Comparison of ENCODE assay signal across 9 cellular contexts in genomic region chr7:26198781-26199169, GRCh38. TPM values are rescaled to one million over a fixed set of nuclear protein-coding genes. Genes with fewer than 3 reads are reported as not detected.
A peak's percentile ranks its signal among the peaks of the same experiment; 100 is the strongest.
DNase-seq lines count a peak whose midpoint lies in the region; ATAC-seq and TF ChIP-seq lines count a peak whose summit lies in the region.
"Had no signal": no experiment of that assay in that cellular context is flagged by ENCODE, and none has a peak within 500 bp of the region (broad histone marks: within the 10 kb centered on the region; RNA-seq: fewer than 3 reads in every experiment).

No MANE protein-coding gene starts in this region.

- H3K4me3 ChIP-seq in BE2C (ENCODE audit: low read depth, low read length), result peak overlapping the region; percentile 85
- H3K4me3 ChIP-seq in Karpas-422 (ENCODE audit: low read length), result peak overlapping the region; percentile 95
- H3K4me3 ChIP-seq in coronary artery, result peak overlapping the region; percentile 89

- H3K4me1 Mint-ChIP-seq in naive thymus-derived CD8-positive, alpha-beta T cell, result peaks cover 27 to 58% (median 51%) of the 10 kb centered on the region in 4 donors

- H3K36me3 ChIP-seq in BE2C (peaks cover 71% of the 10 kb centered on the region), Karpas-422 (ENCODE audit: insufficient read depth, low read length) (peaks cover 55% of the 10 kb centered on the region)

- peak overlapping the region; percentile 99 for H3K9ac ChIP-seq in Karpas-422 (ENCODE audit: low read length)

- H3K9me3 Mint-ChIP-seq in naive thymus-derived CD8-positive, alpha-beta T cell, result peaks cover 0 to 5% (median 0%) of the 10 kb centered on the region in 9 donors

- no peak for ATAC-seq in naive thymus-derived CD8-positive, alpha-beta T cell
- no peak for ATAC-seq in GM18867 (IDR thresholded peaks at IDR 0.05; ENCODE audit: unreplicated experiment)
- ATAC-seq: activated CD4-positive, CD25-positive, alpha-beta regulatory T cell treated with anti-CD3 and anti-CD28 coated beads, Interleukin-2, amount 50 U/mL, for 24 hours had no signal

- POLR2A ChIA-PET in naive thymus-derived CD8-positive, alpha-beta T cell (lab: Charles Lee), result interaction anchor here (0.6 to 9.8 kb wide), 17 partner anchors 7 to 306 kb away, joined by 3 to 184 read pairs (median 18); partner anchors contain the start of genes NFE2L3 and SNX10

- peaks cover 41 to 70% (median 55%) of the 10 kb centered on the region in 3 donors for H3K36me3 Mint-ChIP-seq in naive thymus-derived CD8-positive, alpha-beta T cell

- DNase-seq in BE2C, result no peak
- peak; percentile 49 for DNase-seq in Karpas-422
- no peak for DNase-seq in coronary artery (ENCODE audit: low spot score)
- DNase-seq in naive thymus-derived CD8-positive, alpha-beta T cell, result no peak
- DNase-seq in GM19240 (ENCODE audit: insufficient read length, low spot score), result no peak
- no peak for DNase-seq in NCI-H510A treated with DMSO at 0.1 percent for 48 hours (lab: John Stamatoyannopoulos, UW)
- DNase-seq in cortex of kidney (lab: John Stamatoyannopoulos, UW), result no peak

- no peaks in the 10 kb centered on the region for H3K9me3 ChIP-seq in BE2C
- no peaks in the 10 kb centered on the region for H3K9me3 ChIP-seq in Karpas-422 (ENCODE audit: low read length)

- peaks cover 62% of the 10 kb centered on the region for H4K20me1 ChIP-seq in Karpas-422 (ENCODE audit: insufficient read depth, low read depth, low read length)

- H3K4me1 ChIP-seq in BE2C (peaks cover 15% of the 10 kb centered on the region), Karpas-422 (ENCODE audit: low read length) (peaks cover 49% of the 10 kb centered on the region)

- H3K27me3 ChIP-seq in BE2C (no peaks in the 10 kb centered on the region), Karpas-422 (ENCODE audit: low read length) (no peaks in the 10 kb centered on the region)

- peaks cover 0 to 9% (median 0%) of the 10 kb centered on the region in 5 donors for H3K27me3 Mint-ChIP-seq in naive thymus-derived CD8-positive, alpha-beta T cell

- no peak for TF ChIP-seq CTCF in BE2C (IDR thresholded peaks at IDR 0.05; ENCODE audit: low read depth, low read length)
- TF ChIP-seq CTCF in coronary artery (IDR thresholded peaks at IDR 0.05), result no peak

- no peak overlapping the region for H2AFZ ChIP-seq in Karpas-422 (ENCODE audit: low read length)

- H3K4me2 ChIP-seq in Karpas-422 (ENCODE audit: low read depth, low read length, poor library complexity, severe bottlenecking), result peak overlapping the region; percentile 88

- peak overlapping the region; percentile 90 to 100 (median 100) for H3K27ac Mint-ChIP-seq in naive thymus-derived CD8-positive, alpha-beta T cell

- H3K27ac ChIP-seq in Karpas-422 (ENCODE audit: low read length) (peak overlapping the region; percentile 95), coronary artery (peak overlapping the region; percentile 98 to 100)

- H3K9me2 ChIP-seq in Karpas-422 (replicated peaks; ENCODE audit: insufficient read depth, low read length), result no peaks in the 10 kb centered on the region

- peaks cover 73% of the 10 kb centered on the region for H3K79me2 ChIP-seq in Karpas-422 (ENCODE audit: low read length)

- H3K4me3 Mint-ChIP-seq in naive thymus-derived CD8-positive, alpha-beta T cell, result peak overlapping the region; percentile 96 to 100 (median 100)

RNA-seq across cellular contexts. Expression of gene HNRNPA2B1, which starts 1.8 kb away (rescaled TPM):
- 559 TPM for polyA plus RNA-seq in BE2C (2012; ENCODE audit: insufficient read depth, insufficient read length, low read depth)
- total RNA-seq in Karpas-422 (2014; rRNA removed; shearing (Covaris generic); ENCODE audit: low replicate concordance), result 145 and 197 TPM in 2 replicates
- 100 to 1,000 TPM; 504 to 555 TPM for total RNA-seq in naive thymus-derived CD8-positive, alpha-beta T cell
- 100 to 1,000 TPM; 506 to 789 (median 577) TPM for polyA plus RNA-seq in naive thymus-derived CD8-positive, alpha-beta T cell

RNA-seq across cellular contexts. Expression of gene CBX3, which starts 2.8 kb away (rescaled TPM):
- 138 TPM for polyA plus RNA-seq in BE2C (2012; ENCODE audit: insufficient read depth, insufficient read length, low read depth)
- total RNA-seq in Karpas-422 (2014; rRNA removed; shearing (Covaris generic); ENCODE audit: low replicate concordance), result 111 and 168 TPM in 2 replicates
- total RNA-seq in naive thymus-derived CD8-positive, alpha-beta T cell, result 100 to 1,000 TPM; 197 to 205 TPM
- 100 to 1,000 TPM; 105 to 114 (median 113) TPM for polyA plus RNA-seq in naive thymus-derived CD8-positive, alpha-beta T cell

RNA-seq across cellular contexts. Expression of gene NFE2L3, which starts 46.8 kb away (rescaled TPM):
- polyA plus RNA-seq in BE2C (2012; ENCODE audit: insufficient read depth, insufficient read length, low read depth), result 4.2 TPM
- not detected in 2 replicates for total RNA-seq in Karpas-422 (2014; rRNA removed; shearing (Covaris generic); ENCODE audit: low replicate concordance)
- 1 to 10 TPM; 2.1 to 3.6 TPM for total RNA-seq in naive thymus-derived CD8-positive, alpha-beta T cell
- 1 to 10 TPM; 1.4 to 4.3 (median 2.9) TPM for polyA plus RNA-seq in naive thymus-derived CD8-positive, alpha-beta T cell
